ENCODE assay signal across 9 cellular contexts in the genomic region with DNA sequence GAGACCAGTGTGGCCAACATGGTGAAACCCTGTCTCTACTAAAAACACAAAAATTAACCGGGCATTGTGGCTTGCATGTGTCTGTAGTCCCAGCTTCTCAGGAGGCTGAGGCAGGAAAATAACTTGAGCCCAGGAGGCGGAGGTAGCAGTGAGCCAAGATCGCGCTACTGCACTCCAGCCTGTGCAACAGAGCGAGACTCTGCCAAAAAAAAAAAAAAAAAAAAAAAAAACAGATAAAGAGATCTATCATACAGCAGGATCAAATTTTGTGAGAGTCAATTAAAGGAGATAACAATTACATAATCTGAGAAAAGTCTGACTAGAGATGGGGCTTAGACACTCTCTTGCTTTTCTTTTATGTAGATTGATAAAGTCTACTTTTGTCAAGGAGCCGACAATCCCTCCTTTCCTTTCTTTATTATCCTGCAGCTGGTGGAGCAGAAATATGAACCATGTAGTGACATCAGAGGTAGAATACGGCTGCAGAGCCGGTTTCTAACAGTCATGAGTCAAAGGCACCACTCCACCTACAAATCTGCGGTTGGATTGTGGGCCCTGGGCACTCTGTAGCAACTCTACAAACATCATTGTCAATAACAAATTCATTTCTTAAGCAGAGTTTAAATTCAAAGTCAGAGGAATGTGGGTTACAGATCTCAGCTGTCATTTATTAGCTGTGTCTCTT. TPM values are rescaled to one million over a fixed set of nuclear protein-coding genes. Genes with fewer than 3 reads are reported as not detected.
DNase-seq lines count a peak whose midpoint lies in the region; ATAC-seq, FAIRE-seq and TF ChIP-seq lines count a peak whose summit lies in the region.
"Had no signal": no experiment of that assay in that cellular context is flagged by ENCODE, and none has a peak within 500 bp of the region (broad histone marks: within the 10 kb centered on the region; RNA-seq: fewer than 3 reads in every experiment).

No MANE protein-coding gene starts in this region.

- no peak overlapping the region for H2BK20ac ChIP-seq in IMR-90 (ENCODE audit: low read depth, low read length)

- no TSS peak for BruUV-seq in IMR-90 (replicated peaks; lab: Mats Ljungman, UMichigan)

- no CpG with 5 or more reads among the region's 9 CpGs for WGBS in IMR-90 (ENCODE audit: extremely low coverage in 2 of 2, insufficient read length in 1 of 2), 2 experiments

- H2BK15ac ChIP-seq in IMR-90 (ENCODE audit: low read depth, low read length) = no peak overlapping the region

- no peak overlapping the region for H2BK120ac ChIP-seq in IMR-90 (ENCODE audit: low read depth, low read length)

- in situ Hi-C loops in IMR-90 (cut with MboI; ENCODE audit: low sequenced_read_pairs) = no loop called here

- no peaks in the 10 kb centered on the region for H3K79me1 ChIP-seq in IMR-90 (ENCODE audit: low read depth in 1 of 2, low read length in 2 of 2)

- ATAC-seq in IMR-90 (ENCODE audit: low read depth) = peak; percentile 35; the same call in 1 of the 2 replicates
- peak; percentile 84 for ATAC-seq in stimulated activated effector memory CD8-positive, alpha-beta T cell treated with anti-CD3 and anti-CD28 coated beads, Interleukin-12 subunit alpha, Interleukin-12 subunit beta, amount 100 ng/mL, for 72 hours
- no peak for ATAC-seq in HG03378 (IDR thresholded peaks at IDR 0.05; ENCODE audit: unreplicated experiment)
- ATAC-seq in GM21381 (IDR thresholded peaks at IDR 0.05; ENCODE audit: unreplicated experiment) = no peak

- no peaks in the 10 kb centered on the region for H3K4me1 ChIP-seq in IMR-90 (ENCODE audit: control insufficient read depth, insufficient read depth, low read length)

- CTCF ChIA-PET in IMR-90 (lab: Yijun Ruan, JAX) = interaction anchor here (0.6 to 1.1 kb wide), 4 partner anchors 16 to 225 kb away, joined by 3 to 4 read pairs (median 3); partner anchors contain the start of gene VPS13C

- H3K4me3 Mint-ChIP-seq in stimulated activated effector memory CD8-positive, alpha-beta T cell treated with anti-CD3 and anti-CD28 coated beads, Interleukin-12 subunit alpha, Interleukin-12 subunit beta, amount 100 ng/mL, for 72 hours = no peak overlapping the region

- H3K27ac Mint-ChIP-seq in stimulated activated effector memory CD8-positive, alpha-beta T cell treated with anti-CD3 and anti-CD28 coated beads, Interleukin-12 subunit alpha, Interleukin-12 subunit beta, amount 100 ng/mL, for 72 hours = no peak overlapping the region

- FAIRE-seq in GM12891 (lab: Jason Lieb, UNC) = no peak

- H3K4me2 ChIP-seq in IMR-90 (ENCODE audit: low read depth, low read length) = no peak overlapping the region

- TF ChIP-seq CTCF in IMR-90 (conservative IDR thresholded peaks at IDR 0.05; ENCODE audit: low read depth, low read length) = no peak

- H4K5ac ChIP-seq in IMR-90 (ENCODE audit: low read depth, low read length) = no peak overlapping the region

- H4K91ac ChIP-seq in IMR-90 (ENCODE audit: insufficient read depth, low read depth, low read length) = no peak overlapping the region

- H2AK9ac ChIP-seq in IMR-90 (replicated peaks; ENCODE audit: low read depth, low read length, poor library complexity) = no peak overlapping the region

- H3K9ac ChIP-seq in IMR-90 (ENCODE audit: low read depth, low read length) = no peak overlapping the region

- no peak overlapping the region for H3K18ac ChIP-seq in IMR-90 (ENCODE audit: low read depth, low read length)

- intact Hi-C loops in IMR-90 (cut with micrococcal nuclease) = no loop called here

- no peak overlapping the region for H3K23ac ChIP-seq in IMR-90 (ENCODE audit: low read depth, low read length)

- no peaks in the 10 kb centered on the region for H4K20me1 ChIP-seq in IMR-90 (ENCODE audit: insufficient read depth, low read length)

- no peaks in the 10 kb centered on the region for H3K9me3 ChIP-seq in IMR-90 (ENCODE audit: control insufficient read depth, insufficient read depth, low read length)

- no peaks in the 10 kb centered on the region for H3K36me3 Mint-ChIP-seq in stimulated activated effector memory CD8-positive, alpha-beta T cell treated with anti-CD3 and anti-CD28 coated beads, Interleukin-12 subunit alpha, Interleukin-12 subunit beta, amount 100 ng/mL, for 72 hours

- no peak overlapping the region for H3K14ac ChIP-seq in IMR-90 (replicated peaks; ENCODE audit: low read depth, low read length)

- no peak overlapping the region for H3K4me3 ChIP-seq in IMR-90 (ENCODE audit: insufficient read depth, low read depth, low read length)

- DNase-seq in IMR-90 = peak; percentile 56
- DNase-seq in NCI-H510A (lab: John Stamatoyannopoulos, UW) = peak; percentile 67
- peak; percentile 39 for DNase-seq in fibroblast of gingiva (ENCODE audit: low read depth)
- no peak for DNase-seq in stimulated activated effector memory CD8-positive, alpha-beta T cell treated with anti-CD3 and anti-CD28 coated beads, Interleukin-12 subunit alpha, Interleukin-12 subunit beta, amount 100 ng/mL, for 72 hours (ENCODE audit: low spot score in 2 of 2)
- no peak for DNase-seq in GM12891 (ENCODE audit: insufficient read length, low spot score)
- DNase-seq: activated naive CD4-positive, alpha-beta T cell; effector CD4-positive, alpha-beta T cell had no signal

- no peak for TF ChIP-seq POLR2A in IMR-90 (IDR thresholded peaks at IDR 0.05; ENCODE audit: low read depth, low read length)
- TF ChIP-seq POLR2A in GM12891 (IDR thresholded peaks at IDR 0.05; ENCODE audit: low read depth, low read length) = no peak

- H3K4me1 Mint-ChIP-seq in stimulated activated effector memory CD8-positive, alpha-beta T cell treated with anti-CD3 and anti-CD28 coated beads, Interleukin-12 subunit alpha, Interleukin-12 subunit beta, amount 100 ng/mL, for 72 hours = peaks cover 6% of the 10 kb centered on the region

- H3K4ac ChIP-seq in IMR-90 (ENCODE audit: low read depth, low read length) = no peak overlapping the region

- no peak overlapping the region for H4K8ac ChIP-seq in IMR-90 (ENCODE audit: low read depth in 2 of 2, low read length in 2 of 2)

- no peak overlapping the region for H3K56ac ChIP-seq in IMR-90 (ENCODE audit: extremely low read depth, insufficient read depth, low read length)

- H2AFZ ChIP-seq in IMR-90 (replicated peaks; ENCODE audit: low read length, poor library complexity) = no peak overlapping the region

- no peak overlapping the region for H2BK5ac ChIP-seq in IMR-90 (ENCODE audit: low read depth, low read length, poor library complexity, severe bottlenecking)

- no peaks in the 10 kb centered on the region for H3K9me3 Mint-ChIP-seq in stimulated activated effector memory CD8-positive, alpha-beta T cell treated with anti-CD3 and anti-CD28 coated beads, Interleukin-12 subunit alpha, Interleukin-12 subunit beta, amount 100 ng/mL, for 72 hours

- no peaks in the 10 kb centered on the region for H3K9me1 ChIP-seq in IMR-90 (ENCODE audit: insufficient read depth, low read length)

- dilution Hi-C loops in IMR-90 (cut with HindIII; ENCODE audit: low sequenced_read_pairs, unreplicated experiment) = no loop called here

- no peak overlapping the region for H3K27ac ChIP-seq in IMR-90 (ENCODE audit: insufficient read depth, low read length)

- peaks cover 9% of the 10 kb centered on the region for H3K27me3 ChIP-seq in IMR-90 (ENCODE audit: control insufficient read depth, insufficient read depth, low read length)

- H2AK5ac ChIP-seq in IMR-90 (ENCODE audit: low read depth, low read length) = no peak overlapping the region

- POLR2A ChIA-PET in IMR-90 (lab: Charles Lee; ENCODE audit: unreplicated experiment) = no interaction called here

- no peaks in the 10 kb centered on the region for H3K36me3 ChIP-seq in IMR-90 (ENCODE audit: control insufficient read depth, insufficient read depth, low read length)

- TF ChIP-seq RAD21 in IMR-90 (IDR thresholded peaks at IDR 0.05; ENCODE audit: low read length) = no peak

TF ChIP-seq in IMR-90, 13 proteins besides CTCF, POLR2A, EP300 and RAD21 (continues in another document):
- TF ChIP-seq MAZ (IDR thresholded peaks at IDR 0.05; ENCODE audit: borderline replicate concordance, low read depth, low read length) = no peak
- TF ChIP-seq CHD1 (IDR thresholded peaks at IDR 0.05; ENCODE audit: low read depth, low read length) = no peak
- no peak for TF ChIP-seq MXI1 (IDR thresholded peaks at IDR 0.05; ENCODE audit: borderline replicate concordance, low read depth, low read length)
- TF ChIP-seq, protein P1, sequence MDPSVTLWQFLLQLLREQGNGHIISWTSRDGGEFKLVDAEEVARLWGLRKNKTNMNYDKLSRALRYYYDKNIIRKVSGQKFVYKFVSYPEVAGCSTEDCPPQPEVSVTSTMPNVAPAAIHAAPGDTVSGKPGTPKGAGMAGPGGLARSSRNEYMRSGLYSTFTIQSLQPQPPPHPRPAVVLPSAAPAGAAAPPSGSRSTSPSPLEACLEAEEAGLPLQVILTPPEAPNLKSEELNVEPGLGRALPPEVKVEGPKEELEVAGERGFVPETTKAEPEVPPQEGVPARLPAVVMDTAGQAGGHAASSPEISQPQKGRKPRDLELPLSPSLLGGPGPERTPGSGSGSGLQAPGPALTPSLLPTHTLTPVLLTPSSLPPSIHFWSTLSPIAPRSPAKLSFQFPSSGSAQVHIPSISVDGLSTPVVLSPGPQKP (IDR thresholded peaks at IDR 0.05; ENCODE audit: borderline replicate concordance, low read depth, low read length) = no peak

TF ChIP-seq in GM12891, 5 proteins besides CTCF, POLR2A, EP300 and RAD21:
- TF ChIP-seq POLR2AphosphoS5 (IDR thresholded peaks at IDR 0.05; ENCODE audit: low read depth, low read length) (no peak), SPI1 (IDR thresholded peaks at IDR 0.05; ENCODE audit: low read depth, low read length) (no peak), POU2F2 (IDR thresholded peaks at IDR 0.05; ENCODE audit: low read depth, low read length) (no peak), PAX5 (IDR thresholded peaks at IDR 0.05; ENCODE audit: insufficient read depth, low read length, severe bottlenecking) (no peak), TAF1 (IDR thresholded peaks at IDR 0.05; ENCODE audit: low read depth, low read length) (no peak)

RNA-seq across cellular contexts. Expression of gene C2CD4A, which starts 9.0 kb away (rescaled TPM):
- not detected in 2 replicates for total RNA-seq in IMR-90 (2012; rRNA removed)
- polyA plus RNA-seq in IMR-90 (2012; rRNA removed) = not detected in 2 replicates
- not detected in 2 replicates for polyA plus RNA-seq in IMR-90 (2012; cell fraction: cytosol; rRNA removed)
- polyA plus RNA-seq in IMR-90 (2012; cell fraction: nucleus; rRNA removed; ENCODE audit: low replicate concordance) = not detected in 2 replicates
- polyA plus RNA-seq in GM12891 (2012; ENCODE audit: low read depth, missing spikeins) = not detected

RNA-seq across cellular contexts. Expression of gene VPS13C, which starts 15.5 kb away (rescaled TPM):
- total RNA-seq in IMR-90 (2012; rRNA removed) = 32.8 and 48.6 TPM in 2 replicates
- 4.5 and 8.1 TPM in 2 replicates for polyA plus RNA-seq in IMR-90 (2012; rRNA removed)
- 1.2 and 1.5 TPM in 2 replicates for polyA plus RNA-seq in IMR-90 (2012; cell fraction: cytosol; rRNA removed)
- polyA plus RNA-seq in IMR-90 (2012; cell fraction: nucleus; rRNA removed; ENCODE audit: low replicate concordance) = 1.3 and 12.9 TPM in 2 replicates
- 13.4 TPM for polyA plus RNA-seq in GM12891 (2012; ENCODE audit: low read depth, missing spikeins)

Comparison
In these comparisons a context has a peak if more than half of its experiments do, and no peak if none do; other contexts are left out.
1. ATAC-seq: peak in IMR-90 (single experiment) and stimulated activated effector memory CD8-positive, alpha-beta T cell treated with anti-CD3 and anti-CD28 coated beads, Interleukin-12 subunit alpha, Interleukin-12 subunit beta, amount 100 ng/mL, for 72 hours (single experiment); none in HG03378 (single experiment) and GM21381 (single experiment).
2. DNase-seq: peak in IMR-90 (single experiment), NCI-H510A (single experiment) and fibroblast of gingiva (single experiment); none in stimulated activated effector memory CD8-positive, alpha-beta T cell treated with anti-CD3 and anti-CD28 coated beads, Interleukin-12 subunit alpha, Interleukin-12 subunit beta, amount 100 ng/mL, for 72 hours (0 of 2) and GM12891 (single experiment).